In genomic region chr12:70426620-70427019, GRCh38 we compare ENCODE assay signal across 26 cellular contexts.
"Had no signal": no experiment of that assay in that cellular context is flagged by ENCODE, and none has a peak within 500 bp of the region (broad histone marks: within the 10 kb centered on the region; RNA-seq: fewer than 3 reads in every experiment).

No MANE protein-coding gene starts in this region.

- H3K27me3 ChIP-seq: esophagus squamous epithelium, gastrocnemius medialis, heart right ventricle, left lung had no signal

- H3K4me1 ChIP-seq: esophagus squamous epithelium, gastrocnemius medialis, heart right ventricle, left lung, lower lobe of right lung had no signal

- H3K9me3 ChIP-seq: esophagus squamous epithelium, gastrocnemius medialis, heart right ventricle, left lung, lower lobe of right lung, mucosa of descending colon had no signal

- H3K27ac ChIP-seq: coronary artery, epithelial cell of prostate, esophagus squamous epithelium, gastrocnemius medialis, heart right ventricle, left lung, lower lobe of right lung had no signal

- H3K4me3 ChIP-seq: coronary artery, esophagus squamous epithelium, gastrocnemius medialis, heart right ventricle, left lung, lower lobe of right lung, mucosa of descending colon had no signal

- H3K36me3 ChIP-seq: esophagus squamous epithelium, gastrocnemius medialis, left lung, lower lobe of right lung had no signal

- ATAC-seq: effector memory CD8-positive, alpha-beta T cell; esophagus mucosa; gastrocnemius medialis; heart right ventricle; left cardiac atrium; left lung; left ventricle myocardium superior; lower lobe of right lung; mucosa of descending colon had no signal

- FAIRE-seq: colon, endometrium, islet of Langerhans, keratinocyte had no signal

- DNase-seq: effector CD8-positive, alpha-beta T cell; effector memory CD8-positive, alpha-beta T cell; endodermal cell; erythroblast; esophagus squamous epithelium; foreskin fibroblast; foreskin melanocyte; gastrocnemius medialis; glutamatergic neuron; head of caudate nucleus; heart right ventricle; hippocampal formation; left cardiac atrium; left lung; left ventricle myocardium superior; lower lobe of right lung; mesenchymal stem cell; mucosa of descending colon; naive B cell had no signal
